Comparison of ENCODE assay signal across 2 cellular contexts in the genomic region with DNA sequence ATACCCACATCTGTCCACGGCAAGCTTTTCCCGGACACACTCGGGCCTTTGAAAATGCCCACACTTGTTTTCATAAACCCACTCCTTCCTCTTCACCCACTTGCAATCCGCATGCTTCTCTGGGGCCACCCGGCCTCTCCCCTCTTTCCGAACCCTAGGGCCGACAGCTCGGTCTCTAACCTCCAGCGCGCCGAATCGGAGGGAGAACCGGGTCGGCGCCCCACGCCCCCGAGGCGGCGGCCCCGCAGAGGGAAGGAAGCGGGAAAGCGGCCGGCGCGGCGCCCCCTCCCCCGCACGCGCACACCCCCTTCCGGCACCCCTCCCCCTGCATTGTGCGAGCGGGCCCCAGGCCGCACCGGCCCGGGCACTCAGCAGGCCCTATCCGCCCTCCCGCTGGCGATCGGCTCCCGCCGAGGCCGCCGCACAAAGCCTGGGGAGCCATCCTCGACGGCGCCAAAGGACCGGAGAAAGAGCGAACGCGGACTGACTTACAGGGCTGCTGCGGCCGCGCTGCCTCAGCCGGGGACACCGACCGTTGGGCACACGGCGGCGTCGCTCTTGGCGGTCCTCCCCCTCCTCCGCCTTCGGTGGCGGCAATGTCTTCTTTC.
A peak's percentile ranks its signal among the peaks of the same experiment; 100 is the strongest.
TF ChIP-seq lines count a peak whose summit lies in the region.

No MANE protein-coding gene starts in this region.

TF ChIP-seq in WTC11, 78 proteins besides CTCF, POLR2A, EP300 and RAD21 (continued from another document and continues in another):
- TF ChIP-seq, protein P1, sequence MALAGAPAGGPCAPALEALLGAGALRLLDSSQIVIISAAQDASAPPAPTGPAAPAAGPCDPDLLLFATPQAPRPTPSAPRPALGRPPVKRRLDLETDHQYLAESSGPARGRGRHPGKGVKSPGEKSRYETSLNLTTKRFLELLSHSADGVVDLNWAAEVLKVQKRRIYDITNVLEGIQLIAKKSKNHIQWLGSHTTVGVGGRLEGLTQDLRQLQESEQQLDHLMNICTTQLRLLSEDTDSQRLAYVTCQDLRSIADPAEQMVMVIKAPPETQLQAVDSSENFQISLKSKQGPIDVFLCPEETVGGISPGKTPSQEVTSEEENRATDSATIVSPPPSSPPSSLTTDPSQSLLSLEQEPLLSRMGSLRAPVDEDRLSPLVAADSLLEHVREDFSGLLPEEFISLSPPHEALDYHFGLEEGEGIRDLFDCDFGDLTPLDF (CRISPR knock-in tag; IDR thresholded peaks at IDR 0.05), result no peak
- TF ChIP-seq JAZF1 (CRISPR knock-in tag; IDR thresholded peaks at IDR 0.05), result no peak
- no peak for TF ChIP-seq FOXJ3 (CRISPR knock-in tag; IDR thresholded peaks at IDR 0.05; ENCODE audit: borderline replicate concordance)
- 0 out of 2 replicates have a peak, but pooled peaks have one; percentile 43 for TF ChIP-seq TCF7 (CRISPR knock-in tag; IDR thresholded peaks at IDR 0.05; ENCODE audit: low read depth)
- TF ChIP-seq CBFB (CRISPR knock-in tag; IDR thresholded peaks at IDR 0.05; ENCODE audit: low read depth), result no peak
- peak; percentile 56; the same call in 1 of the 2 replicates for TF ChIP-seq ETV6 (CRISPR knock-in tag; IDR thresholded peaks at IDR 0.05)
- TF ChIP-seq, protein P2, sequence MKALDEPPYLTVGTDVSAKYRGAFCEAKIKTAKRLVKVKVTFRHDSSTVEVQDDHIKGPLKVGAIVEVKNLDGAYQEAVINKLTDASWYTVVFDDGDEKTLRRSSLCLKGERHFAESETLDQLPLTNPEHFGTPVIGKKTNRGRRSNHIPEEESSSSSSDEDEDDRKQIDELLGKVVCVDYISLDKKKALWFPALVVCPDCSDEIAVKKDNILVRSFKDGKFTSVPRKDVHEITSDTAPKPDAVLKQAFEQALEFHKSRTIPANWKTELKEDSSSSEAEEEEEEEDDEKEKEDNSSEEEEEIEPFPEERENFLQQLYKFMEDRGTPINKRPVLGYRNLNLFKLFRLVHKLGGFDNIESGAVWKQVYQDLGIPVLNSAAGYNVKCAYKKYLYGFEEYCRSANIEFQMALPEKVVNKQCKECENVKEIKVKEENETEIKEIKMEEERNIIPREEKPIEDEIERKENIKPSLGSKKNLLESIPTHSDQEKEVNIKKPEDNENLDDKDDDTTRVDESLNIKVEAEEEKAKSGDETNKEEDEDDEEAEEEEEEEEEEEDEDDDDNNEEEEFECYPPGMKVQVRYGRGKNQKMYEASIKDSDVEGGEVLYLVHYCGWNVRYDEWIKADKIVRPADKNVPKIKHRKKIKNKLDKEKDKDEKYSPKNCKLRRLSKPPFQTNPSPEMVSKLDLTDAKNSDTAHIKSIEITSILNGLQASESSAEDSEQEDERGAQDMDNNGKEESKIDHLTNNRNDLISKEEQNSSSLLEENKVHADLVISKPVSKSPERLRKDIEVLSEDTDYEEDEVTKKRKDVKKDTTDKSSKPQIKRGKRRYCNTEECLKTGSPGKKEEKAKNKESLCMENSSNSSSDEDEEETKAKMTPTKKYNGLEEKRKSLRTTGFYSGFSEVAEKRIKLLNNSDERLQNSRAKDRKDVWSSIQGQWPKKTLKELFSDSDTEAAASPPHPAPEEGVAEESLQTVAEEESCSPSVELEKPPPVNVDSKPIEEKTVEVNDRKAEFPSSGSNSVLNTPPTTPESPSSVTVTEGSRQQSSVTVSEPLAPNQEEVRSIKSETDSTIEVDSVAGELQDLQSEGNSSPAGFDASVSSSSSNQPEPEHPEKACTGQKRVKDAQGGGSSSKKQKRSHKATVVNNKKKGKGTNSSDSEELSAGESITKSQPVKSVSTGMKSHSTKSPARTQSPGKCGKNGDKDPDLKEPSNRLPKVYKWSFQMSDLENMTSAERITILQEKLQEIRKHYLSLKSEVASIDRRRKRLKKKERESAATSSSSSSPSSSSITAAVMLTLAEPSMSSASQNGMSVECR (CRISPR knock-in tag; IDR thresholded peaks at IDR 0.05; ENCODE audit: borderline replicate concordance), result no peak; the same call in 1 of the 2 replicates
- no peak for TF ChIP-seq OVOL2 (CRISPR knock-in tag; IDR thresholded peaks at IDR 0.05; ENCODE audit: borderline replicate concordance)
- no peak; the same call in 1 of the 2 replicates for TF ChIP-seq NFATC4 (CRISPR knock-in tag; IDR thresholded peaks at IDR 0.05)
- no peak for TF ChIP-seq ZNF263 (CRISPR knock-in tag; IDR thresholded peaks at IDR 0.05; ENCODE audit: low read depth)
- no peak for TF ChIP-seq ZNF121 (CRISPR knock-in tag; IDR thresholded peaks at IDR 0.05)
- no peak for TF ChIP-seq GRHL2 (CRISPR knock-in tag; IDR thresholded peaks at IDR 0.05; ENCODE audit: insufficient replicate concordance, severe bottlenecking)
- TF ChIP-seq, protein P3, sequence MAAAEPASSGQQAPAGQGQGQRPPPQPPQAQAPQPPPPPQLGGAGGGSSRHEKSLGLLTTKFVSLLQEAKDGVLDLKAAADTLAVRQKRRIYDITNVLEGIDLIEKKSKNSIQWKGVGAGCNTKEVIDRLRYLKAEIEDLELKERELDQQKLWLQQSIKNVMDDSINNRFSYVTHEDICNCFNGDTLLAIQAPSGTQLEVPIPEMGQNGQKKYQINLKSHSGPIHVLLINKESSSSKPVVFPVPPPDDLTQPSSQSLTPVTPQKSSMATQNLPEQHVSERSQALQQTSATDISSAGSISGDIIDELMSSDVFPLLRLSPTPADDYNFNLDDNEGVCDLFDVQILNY (CRISPR knock-in tag; IDR thresholded peaks at IDR 0.05), result peak; percentile 91
- no peak for TF ChIP-seq HMGA2 (CRISPR knock-in tag; IDR thresholded peaks at IDR 0.05)
- no peak for TF ChIP-seq MXD4 (CRISPR knock-in tag; IDR thresholded peaks at IDR 0.05; ENCODE audit: borderline replicate concordance)
- TF ChIP-seq GABPB1 (CRISPR knock-in tag; IDR thresholded peaks at IDR 0.05), result peak; percentile 53
- no peak for TF ChIP-seq IRF2 (CRISPR knock-in tag; IDR thresholded peaks at IDR 0.05; ENCODE audit: borderline replicate concordance, low read depth)
- TF ChIP-seq NFE2L1 (CRISPR knock-in tag; IDR thresholded peaks at IDR 0.05), result peak; percentile 58; the same call in 1 of the 2 replicates
- TF ChIP-seq, protein P4, sequence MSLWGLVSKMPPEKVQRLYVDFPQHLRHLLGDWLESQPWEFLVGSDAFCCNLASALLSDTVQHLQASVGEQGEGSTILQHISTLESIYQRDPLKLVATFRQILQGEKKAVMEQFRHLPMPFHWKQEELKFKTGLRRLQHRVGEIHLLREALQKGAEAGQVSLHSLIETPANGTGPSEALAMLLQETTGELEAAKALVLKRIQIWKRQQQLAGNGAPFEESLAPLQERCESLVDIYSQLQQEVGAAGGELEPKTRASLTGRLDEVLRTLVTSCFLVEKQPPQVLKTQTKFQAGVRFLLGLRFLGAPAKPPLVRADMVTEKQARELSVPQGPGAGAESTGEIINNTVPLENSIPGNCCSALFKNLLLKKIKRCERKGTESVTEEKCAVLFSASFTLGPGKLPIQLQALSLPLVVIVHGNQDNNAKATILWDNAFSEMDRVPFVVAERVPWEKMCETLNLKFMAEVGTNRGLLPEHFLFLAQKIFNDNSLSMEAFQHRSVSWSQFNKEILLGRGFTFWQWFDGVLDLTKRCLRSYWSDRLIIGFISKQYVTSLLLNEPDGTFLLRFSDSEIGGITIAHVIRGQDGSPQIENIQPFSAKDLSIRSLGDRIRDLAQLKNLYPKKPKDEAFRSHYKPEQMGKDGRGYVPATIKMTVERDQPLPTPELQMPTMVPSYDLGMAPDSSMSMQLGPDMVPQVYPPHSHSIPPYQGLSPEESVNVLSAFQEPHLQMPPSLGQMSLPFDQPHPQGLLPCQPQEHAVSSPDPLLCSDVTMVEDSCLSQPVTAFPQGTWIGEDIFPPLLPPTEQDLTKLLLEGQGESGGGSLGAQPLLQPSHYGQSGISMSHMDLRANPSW (CRISPR knock-in tag; conservative IDR thresholded peaks at IDR 0.05; ENCODE audit: low read depth), result no peak

TF ChIP-seq in HepG2, 621 proteins besides CTCF, POLR2A, EP300 and RAD21 (continued from another document and continues in another):
- TF ChIP-seq, protein P5, sequence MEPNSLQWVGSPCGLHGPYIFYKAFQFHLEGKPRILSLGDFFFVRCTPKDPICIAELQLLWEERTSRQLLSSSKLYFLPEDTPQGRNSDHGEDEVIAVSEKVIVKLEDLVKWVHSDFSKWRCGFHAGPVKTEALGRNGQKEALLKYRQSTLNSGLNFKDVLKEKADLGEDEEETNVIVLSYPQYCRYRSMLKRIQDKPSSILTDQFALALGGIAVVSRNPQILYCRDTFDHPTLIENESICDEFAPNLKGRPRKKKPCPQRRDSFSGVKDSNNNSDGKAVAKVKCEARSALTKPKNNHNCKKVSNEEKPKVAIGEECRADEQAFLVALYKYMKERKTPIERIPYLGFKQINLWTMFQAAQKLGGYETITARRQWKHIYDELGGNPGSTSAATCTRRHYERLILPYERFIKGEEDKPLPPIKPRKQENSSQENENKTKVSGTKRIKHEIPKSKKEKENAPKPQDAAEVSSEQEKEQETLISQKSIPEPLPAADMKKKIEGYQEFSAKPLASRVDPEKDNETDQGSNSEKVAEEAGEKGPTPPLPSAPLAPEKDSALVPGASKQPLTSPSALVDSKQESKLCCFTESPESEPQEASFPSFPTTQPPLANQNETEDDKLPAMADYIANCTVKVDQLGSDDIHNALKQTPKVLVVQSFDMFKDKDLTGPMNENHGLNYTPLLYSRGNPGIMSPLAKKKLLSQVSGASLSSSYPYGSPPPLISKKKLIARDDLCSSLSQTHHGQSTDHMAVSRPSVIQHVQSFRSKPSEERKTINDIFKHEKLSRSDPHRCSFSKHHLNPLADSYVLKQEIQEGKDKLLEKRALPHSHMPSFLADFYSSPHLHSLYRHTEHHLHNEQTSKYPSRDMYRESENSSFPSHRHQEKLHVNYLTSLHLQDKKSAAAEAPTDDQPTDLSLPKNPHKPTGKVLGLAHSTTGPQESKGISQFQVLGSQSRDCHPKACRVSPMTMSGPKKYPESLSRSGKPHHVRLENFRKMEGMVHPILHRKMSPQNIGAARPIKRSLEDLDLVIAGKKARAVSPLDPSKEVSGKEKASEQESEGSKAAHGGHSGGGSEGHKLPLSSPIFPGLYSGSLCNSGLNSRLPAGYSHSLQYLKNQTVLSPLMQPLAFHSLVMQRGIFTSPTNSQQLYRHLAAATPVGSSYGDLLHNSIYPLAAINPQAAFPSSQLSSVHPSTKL (CRISPR knock-in tag; IDR thresholded peaks at IDR 0.05), result no peak
- TF ChIP-seq ZNF101 (CRISPR knock-in tag; IDR thresholded peaks at IDR 0.05; ENCODE audit: borderline replicate concordance, low read depth) (0 out of 2 replicates have a peak, but pooled peaks have one; percentile 71), ZNF709 (CRISPR knock-in tag; IDR thresholded peaks at IDR 0.05) (no peak), ZNF883 (CRISPR knock-in tag; IDR thresholded peaks at IDR 0.05; ENCODE audit: not compliant biosample characterization) (peak; percentile 61), ZFP62 (CRISPR knock-in tag; IDR thresholded peaks at IDR 0.05) (no peak), AHR (CRISPR knock-in tag; IDR thresholded peaks at IDR 0.05) (0 out of 2 replicates have a peak, but pooled peaks have one; percentile 65), FLYWCH1 (CRISPR knock-in tag; IDR thresholded peaks at IDR 0.05) (no peak), ZNF713 (CRISPR knock-in tag; IDR thresholded peaks at IDR 0.05) (no peak), ZBTB7B (CRISPR knock-in tag; IDR thresholded peaks at IDR 0.05) (peak; percentile 81), HOXA9 (CRISPR knock-in tag; IDR thresholded peaks at IDR 0.05; ENCODE audit: borderline replicate concordance) (no peak; the same call in 1 of the 2 replicates), ZNF570 (CRISPR knock-in tag; IDR thresholded peaks at IDR 0.05; ENCODE audit: borderline replicate concordance) (no peak), ZNF605 (CRISPR knock-in tag; IDR thresholded peaks at IDR 0.05) (no peak)
- TF ChIP-seq, protein P6, sequence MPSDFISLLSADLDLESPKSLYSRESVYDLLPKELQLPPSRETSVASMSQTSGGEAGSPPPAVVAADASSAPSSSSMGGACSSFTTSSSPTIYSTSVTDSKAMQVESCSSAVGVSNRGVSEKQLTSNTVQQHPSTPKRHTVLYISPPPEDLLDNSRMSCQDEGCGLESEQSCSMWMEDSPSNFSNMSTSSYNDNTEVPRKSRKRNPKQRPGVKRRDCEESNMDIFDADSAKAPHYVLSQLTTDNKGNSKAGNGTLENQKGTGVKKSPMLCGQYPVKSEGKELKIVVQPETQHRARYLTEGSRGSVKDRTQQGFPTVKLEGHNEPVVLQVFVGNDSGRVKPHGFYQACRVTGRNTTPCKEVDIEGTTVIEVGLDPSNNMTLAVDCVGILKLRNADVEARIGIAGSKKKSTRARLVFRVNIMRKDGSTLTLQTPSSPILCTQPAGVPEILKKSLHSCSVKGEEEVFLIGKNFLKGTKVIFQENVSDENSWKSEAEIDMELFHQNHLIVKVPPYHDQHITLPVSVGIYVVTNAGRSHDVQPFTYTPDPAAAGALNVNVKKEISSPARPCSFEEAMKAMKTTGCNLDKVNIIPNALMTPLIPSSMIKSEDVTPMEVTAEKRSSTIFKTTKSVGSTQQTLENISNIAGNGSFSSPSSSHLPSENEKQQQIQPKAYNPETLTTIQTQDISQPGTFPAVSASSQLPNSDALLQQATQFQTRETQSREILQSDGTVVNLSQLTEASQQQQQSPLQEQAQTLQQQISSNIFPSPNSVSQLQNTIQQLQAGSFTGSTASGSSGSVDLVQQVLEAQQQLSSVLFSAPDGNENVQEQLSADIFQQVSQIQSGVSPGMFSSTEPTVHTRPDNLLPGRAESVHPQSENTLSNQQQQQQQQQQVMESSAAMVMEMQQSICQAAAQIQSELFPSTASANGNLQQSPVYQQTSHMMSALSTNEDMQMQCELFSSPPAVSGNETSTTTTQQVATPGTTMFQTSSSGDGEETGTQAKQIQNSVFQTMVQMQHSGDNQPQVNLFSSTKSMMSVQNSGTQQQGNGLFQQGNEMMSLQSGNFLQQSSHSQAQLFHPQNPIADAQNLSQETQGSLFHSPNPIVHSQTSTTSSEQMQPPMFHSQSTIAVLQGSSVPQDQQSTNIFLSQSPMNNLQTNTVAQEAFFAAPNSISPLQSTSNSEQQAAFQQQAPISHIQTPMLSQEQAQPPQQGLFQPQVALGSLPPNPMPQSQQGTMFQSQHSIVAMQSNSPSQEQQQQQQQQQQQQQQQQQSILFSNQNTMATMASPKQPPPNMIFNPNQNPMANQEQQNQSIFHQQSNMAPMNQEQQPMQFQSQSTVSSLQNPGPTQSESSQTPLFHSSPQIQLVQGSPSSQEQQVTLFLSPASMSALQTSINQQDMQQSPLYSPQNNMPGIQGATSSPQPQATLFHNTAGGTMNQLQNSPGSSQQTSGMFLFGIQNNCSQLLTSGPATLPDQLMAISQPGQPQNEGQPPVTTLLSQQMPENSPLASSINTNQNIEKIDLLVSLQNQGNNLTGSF (CRISPR knock-in tag; IDR thresholded peaks at IDR 0.05), result no peak
- TF ChIP-seq, protein P7, sequence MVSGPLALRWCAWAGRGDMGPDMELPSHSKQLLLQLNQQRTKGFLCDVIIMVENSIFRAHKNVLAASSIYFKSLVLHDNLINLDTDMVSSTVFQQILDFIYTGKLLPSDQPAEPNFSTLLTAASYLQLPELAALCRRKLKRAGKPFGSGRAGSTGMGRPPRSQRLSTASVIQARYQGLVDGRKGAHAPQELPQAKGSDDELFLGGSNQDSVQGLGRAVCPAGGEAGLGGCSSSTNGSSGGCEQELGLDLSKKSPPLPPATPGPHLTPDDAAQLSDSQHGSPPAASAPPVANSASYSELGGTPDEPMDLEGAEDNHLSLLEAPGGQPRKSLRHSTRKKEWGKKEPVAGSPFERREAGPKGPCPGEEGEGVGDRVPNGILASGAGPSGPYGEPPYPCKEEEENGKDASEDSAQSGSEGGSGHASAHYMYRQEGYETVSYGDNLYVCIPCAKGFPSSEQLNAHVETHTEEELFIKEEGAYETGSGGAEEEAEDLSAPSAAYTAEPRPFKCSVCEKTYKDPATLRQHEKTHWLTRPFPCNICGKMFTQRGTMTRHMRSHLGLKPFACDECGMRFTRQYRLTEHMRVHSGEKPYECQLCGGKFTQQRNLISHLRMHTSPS (CRISPR knock-in tag; IDR thresholded peaks at IDR 0.05; ENCODE audit: low read depth), result 0 out of 2 replicates have a peak, but pooled peaks have one; percentile 5
